ENCODE assay signal across 18 cellular contexts in genomic region chr20:36645353-36645752, GRCh38. TPM values are rescaled to one million over a fixed set of nuclear protein-coding genes. Genes with fewer than 3 reads are reported as not detected.
DNase-seq lines count a peak whose midpoint lies in the region; ATAC-seq, FAIRE-seq and TF ChIP-seq lines count a peak whose summit lies in the region.
"Had no signal": no experiment of that assay in that cellular context is flagged by ENCODE, and none has a peak within 500 bp of the region (broad histone marks: within the 10 kb centered on the region; RNA-seq: fewer than 3 reads in every experiment).

No MANE protein-coding gene starts in this region.

- no peak overlapping the region for H2AFZ ChIP-seq in H1 (ENCODE audit: low read length)

- TF ChIP-seq POLR2A in H1 (IDR thresholded peaks at IDR 0.05; ENCODE audit: control extremely low read depth in 1 of 2, low read depth in 2 of 2, low read length in 2 of 2) = no peak

- TF ChIP-seq EP300 in H1 (IDR thresholded peaks at IDR 0.05; ENCODE audit: borderline replicate concordance in 1 of 2, low read depth in 2 of 2, low read length in 2 of 2) = no peak

- H2BK20ac ChIP-seq in H1 (ENCODE audit: low read length) = no peak overlapping the region

- peaks cover 1 to 13% (median 6%) of the 10 kb centered on the region in 4 experiments; a peak in 4 of 7 replicates for H3K4me1 ChIP-seq in H1 (replicated peaks in 1 of 4; ENCODE audit: control insufficient read depth in 3 of 4, insufficient read depth in 4 of 4, low read length in 3 of 4)
- H3K4me1 ChIP-seq in psoas muscle = no peaks in the 10 kb centered on the region

- no peak for DNase-seq in activated CD4-positive, alpha-beta T cell treated with anti-CD3 and anti-CD28 coated beads, Interleukin-2, amount 10 ng/mL, durations not matched to agents 24 days and 14 days
- no peak for DNase-seq in activated CD4-positive, alpha-beta T cell treated with anti-CD3 and anti-CD28 coated beads for 4 hours
- DNase-seq in T-helper 17 cell (no peak), H1 (ENCODE audit: low read depth in 1 of 2, low spot score in 2 of 2) (no peak), psoas muscle (no peak)
- no peak for DNase-seq in stimulated activated effector memory CD8-positive, alpha-beta T cell treated with anti-CD3 and anti-CD28 coated beads, Interleukin-12 subunit alpha, Interleukin-12 subunit beta, amount 100 ng/mL, for 72 hours (ENCODE audit: low spot score in 2 of 2)
- DNase-seq: COR-L47, erythroblast, heart right ventricle, kidney, MM.1S had no signal

- POLR2A ChIA-PET in H1 (lab: Charles Lee; ENCODE audit: partially characterized antibody) = interaction anchor here (1.1 to 1.6 kb wide), 2 partner anchors 28 to 59 kb away, joined by 4 read pairs; no protein-coding TSS in a partner anchor

- H3K4me3 ChIP-seq in H1 (ENCODE audit: extremely low read depth in 1 of 4, insufficient read depth in 2 of 4, low read depth in 3 of 4, low read length in 4 of 4) (no peak overlapping the region), psoas muscle (no peak overlapping the region)

- peaks cover 52% of the 10 kb centered on the region for H3K4me1 Mint-ChIP-seq in activated CD4-positive, alpha-beta T cell treated with anti-CD3 and anti-CD28 coated beads, Interleukin-2, amount 10 ng/mL, durations not matched to agents 24 days and 14 days
- peaks cover 38% of the 10 kb centered on the region for H3K4me1 Mint-ChIP-seq in T-helper 17 cell
- peaks cover 57% of the 10 kb centered on the region for H3K4me1 Mint-ChIP-seq in stimulated activated effector memory CD8-positive, alpha-beta T cell treated with anti-CD3 and anti-CD28 coated beads, Interleukin-12 subunit alpha, Interleukin-12 subunit beta, amount 100 ng/mL, for 72 hours

- H3K56ac ChIP-seq in H1 (replicated peaks; ENCODE audit: insufficient read length, low read depth, low read length) = no peak overlapping the region

- peak overlapping the region; percentile 98 for H3K27ac Mint-ChIP-seq in activated CD4-positive, alpha-beta T cell treated with anti-CD3 and anti-CD28 coated beads, Interleukin-2, amount 10 ng/mL, durations not matched to agents 24 days and 14 days
- H3K27ac Mint-ChIP-seq in T-helper 17 cell = peak overlapping the region; percentile 98
- H3K27ac Mint-ChIP-seq in stimulated activated effector memory CD8-positive, alpha-beta T cell treated with anti-CD3 and anti-CD28 coated beads, Interleukin-12 subunit alpha, Interleukin-12 subunit beta, amount 100 ng/mL, for 72 hours = peak overlapping the region; percentile 99

- WGBS in H1 (ENCODE audit: extremely low coverage in 1 of 2, insufficient coverage in 1 of 2, insufficient read length in 1 of 2, insufficient replicate concordance in 2 of 2, low coverage in 1 of 2, low lambda C conversion rate in 2 of 2, missing lambda C conversion rate in 1 of 2), 2 experiments = 91% methylated on average over 7 of the region's 7 CpGs; no CpG with 5 or more reads in 1 of the 2 experiments
- WGBS in psoas muscle, 3 donors = 91 to 95% (median 91%) methylated on average over 7 of the region's 7 CpGs

- H3K36me3 ChIP-seq in H1 (ENCODE audit: control insufficient read depth in 2 of 4, insufficient read depth in 4 of 4, low read length in 3 of 4) = no peaks in the 10 kb centered on the region
- no peaks in the 10 kb centered on the region for H3K36me3 ChIP-seq in psoas muscle (ENCODE audit: insufficient read depth in 1 of 2, low read depth in 1 of 2)

- no peaks in the 10 kb centered on the region for H3K23me2 ChIP-seq in H1 (ENCODE audit: low read depth, low read length)

- peak overlapping the region; percentile 14 for H3K4ac ChIP-seq in H1 (replicated peaks; ENCODE audit: insufficient read length, low read depth, low read length)

- H3K79me1 ChIP-seq in H1 (ENCODE audit: low read depth, low read length) = no peaks in the 10 kb centered on the region

- no peaks in the 10 kb centered on the region for H3K9me3 ChIP-seq in T-helper 17 cell (ENCODE audit: control insufficient read depth, low read length, poor library complexity, severe bottlenecking)
- H3K9me3 ChIP-seq in H1 (ENCODE audit: insufficient read depth in 2 of 2, low read depth in 1 of 2, low read length in 1 of 2) = no peaks in the 10 kb centered on the region
- no peaks in the 10 kb centered on the region for H3K9me3 ChIP-seq in psoas muscle
- H3K9me3 ChIP-seq: heart right ventricle had no signal

- CTCF ChIA-PET in H1 (lab: Charles Lee; ENCODE audit: partially characterized antibody) = interaction anchor here (0.9 to 4.1 kb wide), 10 partner anchors 9 to 129 kb away, joined by 3 to 27 read pairs (median 4); partner anchors contain the start of gene DSN1

- H3K79me2 ChIP-seq in H1 (ENCODE audit: control insufficient read depth in 1 of 2, insufficient read depth in 2 of 2, low read length in 2 of 2) = no peaks in the 10 kb centered on the region

- H3K18ac ChIP-seq in H1 (ENCODE audit: extremely low read depth, low read length) = no peak overlapping the region

- no peak for TF ChIP-seq RAD21 in H1 (IDR thresholded peaks at IDR 0.05 in 1 of 2, conservative IDR thresholded peaks at IDR 0.05 in 1 of 2; ENCODE audit: low read depth in 2 of 2, low read length in 2 of 2)

- no peaks in the 10 kb centered on the region for H3K27me3 ChIP-seq in H1 (replicated peaks in 1 of 4; ENCODE audit: control insufficient read depth in 3 of 4, extremely low read depth in 1 of 4, insufficient read depth in 3 of 4, low read length in 3 of 4)
- H3K27me3 ChIP-seq in psoas muscle (ENCODE audit: insufficient read depth in 3 of 3, low read length in 2 of 3) = no peaks in the 10 kb centered on the region
- H3K27me3 ChIP-seq: heart right ventricle had no signal

- H4K8ac ChIP-seq in H1 (ENCODE audit: extremely low read depth, insufficient read depth, low read length) = peak overlapping the region; percentile 7; the same call in 1 of the 2 replicates

- no peak overlapping the region for H3K9ac ChIP-seq in H1 (replicated peaks in 1 of 4; ENCODE audit: extremely low read depth in 1 of 4, low read depth in 3 of 4, low read length in 3 of 4)

- no peak overlapping the region for H3K23ac ChIP-seq in H1 (ENCODE audit: insufficient read length)

- no peak overlapping the region for H2BK5ac ChIP-seq in H1 (ENCODE audit: low read depth, low read length)

- FAIRE-seq in H1 (lab: Jason Lieb, UNC) = no peak
- FAIRE-seq: G401.6, HTR-8/SVneo, kidney had no signal

- no peak overlapping the region for H2BK15ac ChIP-seq in H1 (ENCODE audit: low read length)

- H4K20me1 ChIP-seq in H1 (replicated peaks in 1 of 2; ENCODE audit: control insufficient read depth in 1 of 2, insufficient read depth in 2 of 2, low read length in 2 of 2) = no peaks in the 10 kb centered on the region

- TF ChIP-seq CTCF in H1 (IDR thresholded peaks at IDR 0.05; ENCODE audit: control extremely low read depth in 1 of 3, insufficient read depth in 1 of 3, low read depth in 1 of 3, low read length in 3 of 3) (no peak), psoas muscle (IDR thresholded peaks at IDR 0.05) (no peak)

- H3K4me2 ChIP-seq in H1 (ENCODE audit: insufficient read depth in 1 of 2, low read depth in 2 of 2, low read length in 2 of 2) = no peak overlapping the region

- H2BK12ac ChIP-seq in H1 (ENCODE audit: low read depth, low read length) = no peak overlapping the region

- no peaks in the 10 kb centered on the region for H3K9me3 Mint-ChIP-seq in activated CD4-positive, alpha-beta T cell treated with anti-CD3 and anti-CD28 coated beads, Interleukin-2, amount 10 ng/mL, durations not matched to agents 24 days and 14 days
- no peaks in the 10 kb centered on the region for H3K9me3 Mint-ChIP-seq in stimulated activated effector memory CD8-positive, alpha-beta T cell treated with anti-CD3 and anti-CD28 coated beads, Interleukin-12 subunit alpha, Interleukin-12 subunit beta, amount 100 ng/mL, for 72 hours

- no peak overlapping the region for H2AK5ac ChIP-seq in H1 (ENCODE audit: low read depth, low read length)

- H3K27ac ChIP-seq in H1 (ENCODE audit: low read depth, low read length) (no peak overlapping the region), psoas muscle (no peak overlapping the region)

- no peak overlapping the region for H4K5ac ChIP-seq in H1 (ENCODE audit: insufficient read length, low read depth, low read length)

- no peak for ATAC-seq in T-helper 17 cell
- ATAC-seq in stimulated activated effector memory CD8-positive, alpha-beta T cell treated with anti-CD3 and anti-CD28 coated beads, Interleukin-12 subunit alpha, Interleukin-12 subunit beta, amount 100 ng/mL, for 72 hours = no peak
- ATAC-seq in HG03097 (IDR thresholded peaks at IDR 0.05; ENCODE audit: low FRiP score, unreplicated experiment) = no peak
- ATAC-seq in psoas muscle = no peak
- no peak for ATAC-seq in HG03139 (IDR thresholded peaks at IDR 0.05; ENCODE audit: unreplicated experiment)
- ATAC-seq: Right ventricle myocardium inferior had no signal

- no peak overlapping the region for H4K91ac ChIP-seq in H1 (replicated peaks; ENCODE audit: insufficient read length, low read length)

- H3K36me3 Mint-ChIP-seq in activated CD4-positive, alpha-beta T cell treated with anti-CD3 and anti-CD28 coated beads, Interleukin-2, amount 10 ng/mL, durations not matched to agents 24 days and 14 days (ENCODE audit: low read depth) = peaks cover 31% of the 10 kb centered on the region
- no peaks in the 10 kb centered on the region for H3K36me3 Mint-ChIP-seq in T-helper 17 cell (ENCODE audit: low read depth)
- H3K36me3 Mint-ChIP-seq in stimulated activated effector memory CD8-positive, alpha-beta T cell treated with anti-CD3 and anti-CD28 coated beads, Interleukin-12 subunit alpha, Interleukin-12 subunit beta, amount 100 ng/mL, for 72 hours = peaks cover 47% of the 10 kb centered on the region

- intact Hi-C loops in activated CD4-positive, alpha-beta T cell treated with anti-CD3 and anti-CD28 coated beads, Interleukin-2, amount 10 ng/mL, durations not matched to agents 24 days and 14 days (cut with micrococcal nuclease) = loop anchor here (2.0 to 10.0 kb wide), 2 partner anchors 33 to 79 kb away; no protein-coding TSS in a partner anchor
- intact Hi-C loops in psoas muscle (cut with DNase I) = no loop called here

- H3K27me3 Mint-ChIP-seq in activated CD4-positive, alpha-beta T cell treated with anti-CD3 and anti-CD28 coated beads, Interleukin-2, amount 10 ng/mL, durations not matched to agents 24 days and 14 days = no peaks in the 10 kb centered on the region
- H3K27me3 Mint-ChIP-seq in T-helper 17 cell = no peaks in the 10 kb centered on the region

- no peak overlapping the region for H2BK120ac ChIP-seq in H1 (replicated peaks; ENCODE audit: low read depth, low read length)

- no peak overlapping the region for H3K14ac ChIP-seq in H1 (ENCODE audit: insufficient read length)

- peak overlapping the region; percentile 98 for H3K4me3 Mint-ChIP-seq in activated CD4-positive, alpha-beta T cell treated with anti-CD3 and anti-CD28 coated beads, Interleukin-2, amount 10 ng/mL, durations not matched to agents 24 days and 14 days
- peak overlapping the region; percentile 96 for H3K4me3 Mint-ChIP-seq in T-helper 17 cell
- H3K4me3 Mint-ChIP-seq in stimulated activated effector memory CD8-positive, alpha-beta T cell treated with anti-CD3 and anti-CD28 coated beads, Interleukin-12 subunit alpha, Interleukin-12 subunit beta, amount 100 ng/mL, for 72 hours = peak overlapping the region; percentile 94

RNA-seq across cellular contexts. Expression of gene SLA2, which starts 0.6 kb away (rescaled TPM):
- 59.0 and 59.6 TPM in 2 replicates for total RNA-seq in activated CD4-positive, alpha-beta T cell treated with anti-CD3 and anti-CD28 coated beads, Interleukin-2, amount 10 ng/mL, durations not matched to agents 24 days and 14 days
- total RNA-seq in T-helper 17 cell (10 to 100 TPM; 31.4 to 46.8 TPM), psoas muscle (under 1 TPM; 0.12 to 0.34 (median 0.16) TPM)
- 0.19 TPM in 1 of 2 replicates, not detected in the other for total RNA-seq in H1 (2021; fragmentation: NEBNext Ultra II Directional; extraction: Animal tissue kit (Norgen Biotek cat#: 25700))
- polyA plus RNA-seq in H1 (2011; rRNA removed) (0.17 and 0.18 TPM in 2 replicates), psoas muscle (under 1 TPM; 0.03 to 0.07 (median 0.06) TPM)
- 0.25 TPM for polyA plus RNA-seq in H1 (2011; cell fraction: cytosol; rRNA removed)
- polyA plus RNA-seq in H1 (2011; cell fraction: nucleus; rRNA removed) = 0.37 TPM
- 0.13 to 0.21 TPM (median 0.17 TPM) in 4 replicates for polyA plus RNA-seq in H1 (2012, experiment 1 of 2)
- 0.10 TPM for polyA plus RNA-seq in H1 (2012, experiment 2 of 2)
- 0.08 TPM for polyA plus RNA-seq in H1 (2013, experiment 1 of 2)
- polyA plus RNA-seq in H1 (2013, experiment 2 of 2) = 0.02 TPM
- 0.17 and 0.19 TPM in 2 replicates for polyA minus RNA-seq in H1 (2011; rRNA and poly(A)+ RNA removed)
- not detected for polyA minus RNA-seq in H1 (2011; cell fraction: cytosol; rRNA and poly(A)+ RNA removed)
- not detected for polyA minus RNA-seq in H1 (2011; cell fraction: nucleus; rRNA and poly(A)+ RNA removed)
- total RNA-seq: A172, pulmonary artery endothelial cell had no signal

RNA-seq across cellular contexts. Expression of gene RAB5IF, which starts 39.8 kb away (rescaled TPM):
- 114 and 122 TPM in 2 replicates for total RNA-seq in activated CD4-positive, alpha-beta T cell treated with anti-CD3 and anti-CD28 coated beads, Interleukin-2, amount 10 ng/mL, durations not matched to agents 24 days and 14 days
- total RNA-seq in T-helper 17 cell (10 to 100 TPM; 66.3 to 71.0 TPM), psoas muscle (100 to 1,000 TPM in 3 of 4 donors, 10 to 100 TPM in 1; 77.3 to 368 (median 215) TPM)
- total RNA-seq in H1 (2021; fragmentation: NEBNext Ultra II Directional; extraction: Animal tissue kit (Norgen Biotek cat#: 25700)) = 94.2 and 95.5 TPM in 2 replicates
- polyA plus RNA-seq in H1 (2011; rRNA removed) (98.4 and 148 TPM in 2 replicates), psoas muscle (100 to 1,000 TPM; 144 to 585 (median 337) TPM)
- polyA plus RNA-seq in H1 (2011; cell fraction: cytosol; rRNA removed) = 114 TPM
- 38.7 TPM for polyA plus RNA-seq in H1 (2011; cell fraction: nucleus; rRNA removed)
- polyA plus RNA-seq in H1 (2012, experiment 1 of 2) = 75.0 to 122 TPM (median 90.1 TPM) in 4 replicates
- 222 TPM for polyA plus RNA-seq in H1 (2012, experiment 2 of 2)
- polyA plus RNA-seq in H1 (2013, experiment 1 of 2) = 120 TPM
- polyA plus RNA-seq in H1 (2013, experiment 2 of 2) = 134 TPM
- 33.6 and 51.7 TPM in 2 replicates for polyA minus RNA-seq in H1 (2011; rRNA and poly(A)+ RNA removed)
- polyA minus RNA-seq in H1 (2011; cell fraction: cytosol; rRNA and poly(A)+ RNA removed) = 50.3 TPM
- polyA minus RNA-seq in H1 (2011; cell fraction: nucleus; rRNA and poly(A)+ RNA removed) = 18.1 TPM

Comparison
In these comparisons a context has a peak if more than half of its experiments do, and no peak if none do; other contexts are left out.
1. RNA of gene SLA2, which starts 0.6 kb away (total RNA-seq): 59.0 to 59.6 TPM in activated CD4-positive, alpha-beta T cell treated with anti-CD3 and anti-CD28 coated beads, Interleukin-2, amount 10 ng/mL, durations not matched to agents 24 days and 14 days and 31.4 to 46.8 TPM in T-helper 17 cell; 0.12 to 0.34 TPM in psoas muscle and 0.19 TPM in H1; every median in the first group is over 10 times any median in the second.
2. Peak in every context shown above with its lines, with median percentiles within 50 percentile points of each other: H3K27ac Mint-ChIP-seq and H3K4me3 Mint-ChIP-seq.